Comparison of ENCODE assay signal across 1 cellular context in the genomic region with DNA sequence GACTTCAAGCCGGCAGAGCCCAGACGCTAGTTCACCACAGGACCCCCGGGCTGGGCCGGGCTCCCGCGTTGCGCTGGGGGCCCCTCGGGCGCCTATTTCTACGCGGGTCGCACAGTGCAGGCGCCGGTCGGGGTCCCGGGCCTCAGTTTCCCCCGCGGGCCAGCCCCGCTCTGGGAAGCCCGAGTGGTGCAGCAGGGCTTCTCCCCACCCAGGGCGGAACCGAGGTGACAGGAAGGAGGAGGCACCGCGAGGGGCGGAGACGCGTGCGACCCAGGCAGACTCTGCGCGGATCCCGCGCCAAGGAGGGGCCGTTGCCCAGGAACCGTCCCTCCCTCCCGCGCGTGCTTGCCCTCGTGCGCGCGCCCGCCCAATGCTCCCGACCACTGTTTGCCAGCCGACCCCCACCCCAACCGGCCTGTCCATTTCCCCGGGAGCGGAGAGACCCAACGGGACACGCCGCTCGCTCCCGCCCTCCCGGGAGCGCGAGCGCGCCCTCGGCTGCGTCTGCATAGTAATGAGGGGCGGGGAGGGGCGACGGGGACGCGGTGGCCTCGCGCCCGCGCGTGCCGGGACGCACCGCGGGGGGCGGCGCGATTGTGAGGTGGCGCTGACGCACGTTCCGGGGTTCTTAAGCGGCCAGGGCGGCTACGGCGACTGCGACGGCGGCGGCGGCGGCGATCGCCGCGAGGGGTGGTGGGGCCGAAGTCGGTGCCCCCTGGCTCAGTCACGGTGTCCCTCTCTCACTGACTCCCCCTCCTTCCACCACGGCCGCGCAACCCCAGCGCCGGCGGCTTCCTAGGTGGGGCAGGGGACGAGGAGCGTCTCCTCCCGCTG.
TF ChIP-seq lines count a peak whose summit lies in the region.

Gene CPEB2 (plus strand): TSS at position 657 of the 834 bp plus-strand sequence. CDS start 193 bp downstream, outside the sequence.

TF ChIP-seq in HepG2, 621 proteins besides CTCF, POLR2A, EP300 and RAD21 (continued from another document):
- TF ChIP-seq, protein P1, sequence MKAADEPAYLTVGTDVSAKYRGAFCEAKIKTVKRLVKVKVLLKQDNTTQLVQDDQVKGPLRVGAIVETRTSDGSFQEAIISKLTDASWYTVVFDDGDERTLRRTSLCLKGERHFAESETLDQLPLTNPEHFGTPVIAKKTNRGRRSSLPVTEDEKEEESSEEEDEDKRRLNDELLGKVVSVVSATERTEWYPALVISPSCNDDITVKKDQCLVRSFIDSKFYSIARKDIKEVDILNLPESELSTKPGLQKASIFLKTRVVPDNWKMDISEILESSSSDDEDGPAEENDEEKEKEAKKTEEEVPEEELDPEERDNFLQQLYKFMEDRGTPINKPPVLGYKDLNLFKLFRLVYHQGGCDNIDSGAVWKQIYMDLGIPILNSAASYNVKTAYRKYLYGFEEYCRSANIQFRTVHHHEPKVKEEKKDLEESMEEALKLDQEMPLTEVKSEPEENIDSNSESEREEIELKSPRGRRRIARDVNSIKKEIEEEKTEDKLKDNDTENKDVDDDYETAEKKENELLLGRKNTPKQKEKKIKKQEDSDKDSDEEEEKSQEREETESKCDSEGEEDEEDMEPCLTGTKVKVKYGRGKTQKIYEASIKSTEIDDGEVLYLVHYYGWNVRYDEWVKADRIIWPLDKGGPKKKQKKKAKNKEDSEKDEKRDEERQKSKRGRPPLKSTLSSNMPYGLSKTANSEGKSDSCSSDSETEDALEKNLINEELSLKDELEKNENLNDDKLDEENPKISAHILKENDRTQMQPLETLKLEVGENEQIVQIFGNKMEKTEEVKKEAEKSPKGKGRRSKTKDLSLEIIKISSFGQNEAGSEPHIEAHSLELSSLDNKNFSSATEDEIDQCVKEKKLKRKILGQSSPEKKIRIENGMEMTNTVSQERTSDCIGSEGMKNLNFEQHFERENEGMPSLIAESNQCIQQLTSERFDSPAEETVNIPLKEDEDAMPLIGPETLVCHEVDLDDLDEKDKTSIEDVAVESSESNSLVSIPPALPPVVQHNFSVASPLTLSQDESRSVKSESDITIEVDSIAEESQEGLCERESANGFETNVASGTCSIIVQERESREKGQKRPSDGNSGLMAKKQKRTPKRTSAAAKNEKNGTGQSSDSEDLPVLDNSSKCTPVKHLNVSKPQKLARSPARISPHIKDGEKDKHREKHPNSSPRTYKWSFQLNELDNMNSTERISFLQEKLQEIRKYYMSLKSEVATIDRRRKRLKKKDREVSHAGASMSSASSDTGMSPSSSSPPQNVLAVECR (CRISPR knock-in tag; IDR thresholded peaks at IDR 0.05; ENCODE audit: borderline replicate concordance) = peak; percentile 48; the same call in 1 of the 2 replicates
- TF ChIP-seq ZNF788 (CRISPR knock-in tag; IDR thresholded peaks at IDR 0.05; ENCODE audit: borderline replicate concordance) (peak; percentile 44; the same call in 1 of the 2 replicates), FOXO1 (CRISPR knock-in tag; IDR thresholded peaks at IDR 0.05) (no peak), ATF4 (CRISPR knock-in tag; IDR thresholded peaks at IDR 0.05) (no peak), NFIC (IDR thresholded peaks at IDR 0.05; ENCODE audit: low read length) (no peak), RXRB (CRISPR knock-in tag; IDR thresholded peaks at IDR 0.05; ENCODE audit: borderline replicate concordance) (no peak), HDAC1 (CRISPR knock-in tag; IDR thresholded peaks at IDR 0.05) (peak; percentile 66), REXO4 (CRISPR knock-in tag; IDR thresholded peaks at IDR 0.05; ENCODE audit: borderline replicate concordance) (no peak), ZNF383 (CRISPR knock-in tag; IDR thresholded peaks at IDR 0.05; ENCODE audit: borderline replicate concordance) (no peak), HDAC2 (CRISPR knock-in tag; IDR thresholded peaks at IDR 0.05) (peak; percentile 26; the same call in 1 of the 2 replicates), ARNTL (CRISPR knock-in tag; IDR thresholded peaks at IDR 0.05) (peak; percentile 61; the same call in 1 of the 2 replicates), ATF1 (CRISPR knock-in tag; IDR thresholded peaks at IDR 0.05) (no peak), KMT2B (CRISPR knock-in tag; IDR thresholded peaks at IDR 0.05) (peak; percentile 47; the same call in 1 of the 2 replicates), ZNF543 (CRISPR knock-in tag; IDR thresholded peaks at IDR 0.05) (no peak), HES4 (CRISPR knock-in tag; IDR thresholded peaks at IDR 0.05; ENCODE audit: borderline replicate concordance) (peak; percentile 54; the same call in 1 of the 2 replicates), ZNF292 (CRISPR knock-in tag; IDR thresholded peaks at IDR 0.05; ENCODE audit: borderline replicate concordance, low read depth) (no peak)
- TF ChIP-seq, protein P2, sequence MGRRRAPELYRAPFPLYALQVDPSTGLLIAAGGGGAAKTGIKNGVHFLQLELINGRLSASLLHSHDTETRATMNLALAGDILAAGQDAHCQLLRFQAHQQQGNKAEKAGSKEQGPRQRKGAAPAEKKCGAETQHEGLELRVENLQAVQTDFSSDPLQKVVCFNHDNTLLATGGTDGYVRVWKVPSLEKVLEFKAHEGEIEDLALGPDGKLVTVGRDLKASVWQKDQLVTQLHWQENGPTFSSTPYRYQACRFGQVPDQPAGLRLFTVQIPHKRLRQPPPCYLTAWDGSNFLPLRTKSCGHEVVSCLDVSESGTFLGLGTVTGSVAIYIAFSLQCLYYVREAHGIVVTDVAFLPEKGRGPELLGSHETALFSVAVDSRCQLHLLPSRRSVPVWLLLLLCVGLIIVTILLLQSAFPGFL (CRISPR knock-in tag; IDR thresholded peaks at IDR 0.05) = no peak
- TF ChIP-seq, protein P3, sequence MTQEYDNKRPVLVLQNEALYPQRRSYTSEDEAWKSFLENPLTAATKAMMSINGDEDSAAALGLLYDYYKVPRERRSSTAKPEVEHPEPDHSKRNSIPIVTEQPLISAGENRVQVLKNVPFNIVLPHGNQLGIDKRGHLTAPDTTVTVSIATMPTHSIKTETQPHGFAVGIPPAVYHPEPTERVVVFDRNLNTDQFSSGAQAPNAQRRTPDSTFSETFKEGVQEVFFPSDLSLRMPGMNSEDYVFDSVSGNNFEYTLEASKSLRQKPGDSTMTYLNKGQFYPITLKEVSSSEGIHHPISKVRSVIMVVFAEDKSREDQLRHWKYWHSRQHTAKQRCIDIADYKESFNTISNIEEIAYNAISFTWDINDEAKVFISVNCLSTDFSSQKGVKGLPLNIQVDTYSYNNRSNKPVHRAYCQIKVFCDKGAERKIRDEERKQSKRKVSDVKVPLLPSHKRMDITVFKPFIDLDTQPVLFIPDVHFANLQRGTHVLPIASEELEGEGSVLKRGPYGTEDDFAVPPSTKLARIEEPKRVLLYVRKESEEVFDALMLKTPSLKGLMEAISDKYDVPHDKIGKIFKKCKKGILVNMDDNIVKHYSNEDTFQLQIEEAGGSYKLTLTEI (CRISPR knock-in tag; conservative IDR thresholded peaks at IDR 0.05) = no peak
